6 cellular contexts compared by ENCODE assay signal in genomic region chr2:129705105-129705504, GRCh38.
"Had no signal": no experiment of that assay in that cellular context is flagged by ENCODE, and none has a peak within 500 bp of the region (broad histone marks: within the 10 kb centered on the region; RNA-seq: fewer than 3 reads in every experiment).

No MANE protein-coding gene starts in this region.

- ATAC-seq: HepG2 had no signal

- DNase-seq: GM23248, H9, HCEC 1CT had no signal

- H3K27ac ChIP-seq: GM23248, HL-60 had no signal

- H3K9me3 Mint-ChIP-seq: H9 had no signal

- H3K4me3 ChIP-seq: GM23248 had no signal

- H3K27ac Mint-ChIP-seq: H9, IgD-negative memory B cell had no signal

- H3K4me3 Mint-ChIP-seq: H9, IgD-negative memory B cell had no signal

- H3K36me3 Mint-ChIP-seq: IgD-negative memory B cell had no signal
